ENCODE assay signal across 19 cellular contexts in genomic region chr11:126834149-126834548, GRCh38.
DNase-seq lines count a peak whose midpoint lies in the region; ATAC-seq, FAIRE-seq and TF ChIP-seq lines count a peak whose summit lies in the region.
"Had no signal": no experiment of that assay in that cellular context is flagged by ENCODE, and none has a peak within 500 bp of the region (broad histone marks: within the 10 kb centered on the region; RNA-seq: fewer than 3 reads in every experiment).

No MANE protein-coding gene starts in this region.

- no peaks in the 10 kb centered on the region for H3K79me2 ChIP-seq in fibroblast of lung (ENCODE audit: control insufficient read depth, insufficient read depth, low read length)

- H3K36me3 ChIP-seq in fibroblast of lung (ENCODE audit: control insufficient read depth, insufficient read depth, low read length) (no peaks in the 10 kb centered on the region), skeletal muscle satellite cell (ENCODE audit: insufficient read depth, low read length) (no peaks in the 10 kb centered on the region)
- H3K36me3 ChIP-seq: suprapubic skin had no signal

- H4K20me1 ChIP-seq in fibroblast of lung (ENCODE audit: control insufficient read depth, extremely low read depth, insufficient read depth, low read length), result no peaks in the 10 kb centered on the region

- TF ChIP-seq POLR2A in GM12891 (IDR thresholded peaks at IDR 0.05; ENCODE audit: low read depth, low read length), result no peak

- H3K4me3 ChIP-seq in fibroblast of lung (replicated peaks in 1 of 4; ENCODE audit: control extremely low read depth in 1 of 4, insufficient read depth in 1 of 4, low read depth in 3 of 4, low read length in 4 of 4), result no peak overlapping the region
- no peak overlapping the region for H3K4me3 ChIP-seq in skeletal muscle satellite cell (ENCODE audit: low read length)
- H3K4me3 ChIP-seq: body of pancreas, skin epidermis, suprapubic skin had no signal

- H3K4me2 ChIP-seq in fibroblast of lung (ENCODE audit: extremely low read depth, insufficient read depth, low read length) (peak overlapping the region; percentile 40), skeletal muscle satellite cell (ENCODE audit: low read length) (peak overlapping the region; percentile 35)

- no peak for TF ChIP-seq CTCF in fibroblast of lung (conservative IDR thresholded peaks at IDR 0.05 in 1 of 2, IDR thresholded peaks at IDR 0.05 in 1 of 2; ENCODE audit: low read depth in 1 of 2, low read length in 2 of 2)

- DNase-seq in GM04503 (ENCODE audit: low read depth), result peak; percentile 94
- DNase-seq in fibroblast of lung (ENCODE audit: low read depth in 2 of 2), result peak; percentile 58 to 97
- DNase-seq in left lobe of liver (ENCODE audit: low spot score), result no peak
- DNase-seq in central memory CD4-positive, alpha-beta T cell, result no peak
- DNase-seq in GM12891 (ENCODE audit: insufficient read length, low spot score), result no peak
- DNase-seq: activated CD4-positive, CD25-positive, alpha-beta regulatory T cell treated with anti-CD3 and anti-CD28 coated beads, Interleukin-2, amount 50 U/mL, for 72 hours; activated T-cell treated with anti-CD3 and anti-CD28 coated beads, Interleukin-2, amount 50 U/mL, for 24 hours; body of pancreas; Calu3; effector memory CD8-positive, alpha-beta T cell; left ventricle myocardium superior; NCI-H187 treated with DMSO at 0.1 percent for 48 hours; nephron progenitor cell; NK-92 treated with Interleukin-12 subunit alpha and Interleukin-12 subunit beta, amount 100 ng/mL, for 24 hours had no signal

- peaks cover 14% of the 10 kb centered on the region for H3K4me1 ChIP-seq in fibroblast of lung (ENCODE audit: control insufficient read depth, extremely low read depth, insufficient read depth, low read length)
- peaks cover 15% of the 10 kb centered on the region for H3K4me1 ChIP-seq in skeletal muscle satellite cell (ENCODE audit: control insufficient read depth, insufficient read depth, low read length)
- H3K4me1 ChIP-seq: body of pancreas, suprapubic skin had no signal

- H3K9ac ChIP-seq in fibroblast of lung (ENCODE audit: insufficient read depth, low read length) (no peak overlapping the region), skeletal muscle satellite cell (ENCODE audit: low read depth, low read length) (peak overlapping the region; percentile 34)

- H2AFZ ChIP-seq in fibroblast of lung (ENCODE audit: low read length), result no peak overlapping the region

- H3K27me3 ChIP-seq in fibroblast of lung (ENCODE audit: control insufficient read depth, insufficient read depth, low read length), result no peaks in the 10 kb centered on the region
- H3K27me3 ChIP-seq in skeletal muscle satellite cell (ENCODE audit: control insufficient read depth, insufficient read depth, low read length), result no peaks in the 10 kb centered on the region
- H3K27me3 ChIP-seq: body of pancreas, suprapubic skin had no signal

- H3K9me3 ChIP-seq in fibroblast of lung (ENCODE audit: control insufficient read depth, insufficient read depth, low read depth, low read length), result no peaks in the 10 kb centered on the region
- H3K9me3 ChIP-seq in skeletal muscle satellite cell (replicated peaks; ENCODE audit: low read length), result no peaks in the 10 kb centered on the region
- H3K9me3 ChIP-seq: body of pancreas, suprapubic skin had no signal

- peak overlapping the region; percentile 53 for H3K27ac ChIP-seq in fibroblast of lung (ENCODE audit: insufficient read depth, low read length)
- H3K27ac ChIP-seq: body of pancreas, suprapubic skin had no signal

- peak; percentile 89 for ATAC-seq in SK-N-SH treated with all-trans-retinoic acid at 6 μM for 48 hours
- ATAC-seq in left lobe of liver, result no peak
- ATAC-seq in GM18520 (IDR thresholded peaks at IDR 0.05; ENCODE audit: unreplicated experiment), result no peak
- ATAC-seq: body of pancreas; effector memory CD8-positive, alpha-beta T cell; left ventricle myocardium superior had no signal

- FAIRE-seq in GM12891 (lab: Jason Lieb, UNC), result no peak

TF ChIP-seq in SK-N-SH treated with all-trans-retinoic acid at 6 μM for 48 hours, 23 proteins besides CTCF, POLR2A, EP300 and RAD21:
- TF ChIP-seq CSDC2 (CRISPR knock-in tag; IDR thresholded peaks at IDR 0.05) (no peak), ISL1 (CRISPR knock-in tag; IDR thresholded peaks at IDR 0.05) (peak; percentile 85), ZFP30 (CRISPR knock-in tag; IDR thresholded peaks at IDR 0.05) (no peak)

TF ChIP-seq in GM12891, 5 proteins besides CTCF, POLR2A, EP300 and RAD21:
- TF ChIP-seq POLR2AphosphoS5 (IDR thresholded peaks at IDR 0.05; ENCODE audit: low read depth, low read length) (no peak), SPI1 (IDR thresholded peaks at IDR 0.05; ENCODE audit: low read depth, low read length) (no peak), POU2F2 (IDR thresholded peaks at IDR 0.05; ENCODE audit: low read depth, low read length) (no peak), PAX5 (IDR thresholded peaks at IDR 0.05; ENCODE audit: insufficient read depth, low read length, severe bottlenecking) (no peak)

Comparison
In these comparisons a context has a peak if more than half of its experiments do, and no peak if none do; other contexts are left out.
1. DNase-seq: peak in GM04503 (single experiment) and fibroblast of lung (2 of 2); none in left lobe of liver (single experiment), central memory CD4-positive, alpha-beta T cell (single experiment) and GM12891 (single experiment).